8 cellular contexts compared by ENCODE assay signal in the genomic region with DNA sequence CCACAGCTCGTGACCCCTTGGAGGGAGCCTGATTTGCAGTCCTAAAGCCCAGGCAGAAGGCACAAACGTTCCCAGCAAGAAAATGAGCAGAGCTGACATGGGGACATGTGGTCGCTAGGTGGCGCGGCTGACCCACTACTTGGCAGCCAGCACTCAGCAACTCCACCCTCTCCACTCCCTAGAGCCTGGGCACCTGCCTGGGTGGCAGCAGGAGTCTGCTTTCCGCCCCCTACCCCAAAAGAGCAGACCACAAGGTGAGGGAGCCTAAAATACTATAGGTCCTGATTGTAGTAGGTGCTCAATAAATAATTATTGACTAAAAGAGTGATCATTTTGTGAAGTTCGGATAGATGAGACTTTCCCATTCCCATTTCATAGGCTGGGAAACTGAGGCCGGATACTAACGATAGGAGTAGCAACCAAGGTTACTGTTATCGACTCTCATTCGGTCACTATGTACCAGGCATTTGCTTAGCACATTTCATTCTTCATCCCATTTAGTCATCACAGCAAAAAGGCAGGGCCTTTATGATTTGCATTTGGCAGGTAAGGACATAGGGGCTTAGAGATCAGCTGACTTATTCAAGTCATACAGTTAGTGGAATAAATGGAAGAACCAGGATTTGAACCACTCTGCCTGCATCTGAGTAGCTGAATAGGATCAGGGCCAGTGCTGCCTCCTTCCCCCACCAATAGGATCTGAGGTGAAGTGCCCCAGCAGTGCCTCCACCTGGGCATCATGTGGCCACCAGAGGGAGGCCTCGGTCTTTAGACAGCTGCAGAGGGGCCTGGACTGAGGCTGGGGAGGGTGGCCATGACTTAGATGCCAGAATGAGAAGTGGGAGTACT. TPM values are rescaled to one million over a fixed set of nuclear protein-coding genes. Genes with fewer than 3 reads are reported as not detected.
DNase-seq lines count a peak whose midpoint lies in the region; ATAC-seq and TF ChIP-seq lines count a peak whose summit lies in the region.

No MANE protein-coding gene starts in this region.

- no peaks in the 10 kb centered on the region for H3K4me1 ChIP-seq in tibial artery

- peak; percentile 14 to 50 for DNase-seq in NCI-H524 (lab: John Stamatoyannopoulos, UW)
- no peak for DNase-seq in NCI-H524 treated with DMSO at 0.1 percent for 48 hours (lab: John Stamatoyannopoulos, UW)
- peak; percentile 66 for DNase-seq in Jurkat, Clone E6-1 (ENCODE audit: low read depth, low spot score)
- peak; percentile 67 for DNase-seq in RPMI8226
- peak; percentile 66 for DNase-seq in activated T-helper 1 cell treated with Interleukin-2 at 50 U/mL for 16 hours (ENCODE audit: low read depth)
- DNase-seq in fibroblast of peridontal ligament (ENCODE audit: extremely low read depth) = peak; percentile 57
- no peak for DNase-seq in omental fat pad (ENCODE audit: low spot score)
- DNase-seq in tibial artery = peak; percentile 65 to 70

- no peak overlapping the region for H3K27ac ChIP-seq in tibial artery

- H3K27me3 ChIP-seq in tibial artery = no peaks in the 10 kb centered on the region

- H3K4me3 ChIP-seq in Jurkat, Clone E6-1 (ENCODE audit: low read length) = no peak overlapping the region
- H3K4me3 ChIP-seq in tibial artery = no peak overlapping the region

- peak in 1 of 3 donors; percentile 14 for TF ChIP-seq CTCF in omental fat pad (IDR thresholded peaks at IDR 0.05)
- peak; percentile 67 to 70 for TF ChIP-seq CTCF in tibial artery (IDR thresholded peaks at IDR 0.05)

- ATAC-seq in omental fat pad (ENCODE audit: low FRiP score) = peak; percentile 64

- intact Hi-C loops in tibial artery (cut with DNase I; ENCODE audit: low total_unique reads) = loop anchor here (5.0 kb wide), 1 partner anchor 121 kb away; no protein-coding TSS in a partner anchor

- no peaks in the 10 kb centered on the region for H3K9me3 ChIP-seq in tibial artery

- no peaks in the 10 kb centered on the region for H3K36me3 ChIP-seq in tibial artery

RNA-seq across cellular contexts. Expression of a gene that starts 57.3 kb away (rescaled TPM):
- polyA plus RNA-seq in Jurkat, Clone E6-1 (2012; ENCODE audit: insufficient read depth, insufficient read length) = not detected
- total RNA-seq in omental fat pad = 1 to 10 TPM in 1 of 4 donors, under 1 TPM in 1, not detected in 2; 0.60 to 1.1 TPM

Comparison
In these comparisons a context has a peak if more than half of its experiments do, and no peak if none do; other contexts are left out.
1. DNase-seq: peak in NCI-H524 (2 of 2), Jurkat, Clone E6-1 (single experiment), RPMI8226 (single experiment), activated T-helper 1 cell treated with Interleukin-2 at 50 U/mL for 16 hours (single experiment), fibroblast of peridontal ligament (single experiment) and tibial artery (2 of 2); none in NCI-H524 treated with DMSO at 0.1 percent for 48 hours (single experiment) and omental fat pad (single experiment).